Comparison of ENCODE assay signal across 10 cellular contexts in the genomic region with DNA sequence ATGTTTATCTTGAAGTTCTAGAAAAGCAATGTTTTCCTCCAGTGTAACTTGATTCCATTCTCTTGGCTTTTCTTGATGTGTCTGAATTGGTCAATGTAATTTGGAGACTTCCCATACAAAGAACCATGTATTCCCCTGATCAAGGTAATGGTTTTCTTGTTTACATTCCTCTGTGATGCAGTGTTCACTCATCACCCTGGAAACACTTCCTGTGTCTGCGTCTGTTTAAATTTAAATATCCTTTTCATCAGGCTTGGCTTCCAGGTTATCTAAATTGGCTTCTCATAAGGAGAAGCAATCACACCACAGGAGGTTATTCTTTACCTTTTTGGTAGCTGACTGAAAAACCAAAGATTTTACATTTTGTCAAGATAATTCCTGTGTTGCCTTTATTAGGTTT.
DNase-seq lines count a peak whose midpoint lies in the region; FAIRE-seq and TF ChIP-seq lines count a peak whose summit lies in the region.
"Had no signal": no experiment of that assay in that cellular context is flagged by ENCODE, and none has a peak within 500 bp of the region (broad histone marks: within the 10 kb centered on the region; RNA-seq: fewer than 3 reads in every experiment).

No MANE protein-coding gene starts in this region.

- no peak for FAIRE-seq in bronchial epithelial cell (lab: Jason Lieb, UNC)
- FAIRE-seq: GM12878 had no signal

- H4K5ac ChIP-seq in mesendoderm (ENCODE audit: low read length): no peak overlapping the region

- H2BK15ac ChIP-seq in mesendoderm (replicated peaks; ENCODE audit: low read depth): peak overlapping the region; percentile 78

- H3K27me3 ChIP-seq in bronchial epithelial cell (ENCODE audit: control insufficient read depth, insufficient read depth, low read length): no peaks in the 10 kb centered on the region
- no peaks in the 10 kb centered on the region for H3K27me3 ChIP-seq in mesendoderm (ENCODE audit: insufficient read depth, low read length, poor library complexity)

- no peak overlapping the region for H4K8ac ChIP-seq in mesendoderm (ENCODE audit: low read depth, low read length)

- no peak overlapping the region for H3K56ac ChIP-seq in mesendoderm (ENCODE audit: low read length)

- no peaks in the 10 kb centered on the region for H3K36me3 ChIP-seq in bronchial epithelial cell (ENCODE audit: control insufficient read depth, insufficient read depth, low read length)
- H3K36me3 ChIP-seq in mesendoderm (ENCODE audit: control insufficient read depth, insufficient read depth, low read length): no peaks in the 10 kb centered on the region

- H3K4me3 ChIP-seq in bronchial epithelial cell (ENCODE audit: low read depth, low read length) (no peak overlapping the region), mesendoderm (ENCODE audit: low read length) (no peak overlapping the region)
- H3K4me3 ChIP-seq: GM12878 had no signal

- TF ChIP-seq CTCF in bronchial epithelial cell (IDR thresholded peaks at IDR 0.05; ENCODE audit: insufficient read depth, low read length, severe bottlenecking) (no peak), mesothelial cell of epicardium (IDR thresholded peaks at IDR 0.05; ENCODE audit: unreplicated experiment) (no peak)

- no peak overlapping the region for H3K27ac Mint-ChIP-seq in mesothelial cell of epicardium

- H3K4me2 ChIP-seq in mesendoderm (ENCODE audit: low read length): no peak overlapping the region

- peak; percentile 65 for DNase-seq in EH (ENCODE audit: low read depth)
- DNase-seq in NCI-H146 (lab: John Stamatoyannopoulos, UW): peak; percentile 92
- DNase-seq in bronchial epithelial cell (ENCODE audit: low read depth): peak; percentile 94
- DNase-seq in mesendoderm: peak; percentile 97
- no peak for DNase-seq in mesothelial cell of epicardium (ENCODE audit: low spot score in 2 of 2, unreplicated experiment in 2 of 2)
- no peak for DNase-seq in midbrain (lab: John Stamatoyannopoulos, UW)
- no peak for DNase-seq in KG1 (lab: John Stamatoyannopoulos, UW)
- no peak for DNase-seq in NCI-H1694 treated with DMSO at 0.1 percent for 48 hours (lab: John Stamatoyannopoulos, UW)
- DNase-seq: T-cell had no signal

- no peaks in the 10 kb centered on the region for H3K36me3 Mint-ChIP-seq in mesothelial cell of epicardium
- H3K36me3 Mint-ChIP-seq: T-cell had no signal

- no peak overlapping the region for H2BK120ac ChIP-seq in mesendoderm (ENCODE audit: low read depth, low read length)

- H3K4me3 Mint-ChIP-seq in mesothelial cell of epicardium: no peak overlapping the region
- H3K4me3 Mint-ChIP-seq: T-cell had no signal

- H3K79me2 ChIP-seq in mesendoderm (ENCODE audit: control insufficient read depth, insufficient read depth, low read length): no peaks in the 10 kb centered on the region

- no peaks in the 10 kb centered on the region for H3K79me1 ChIP-seq in mesendoderm (ENCODE audit: low read length)

- H3K18ac ChIP-seq in mesendoderm (ENCODE audit: low read length): no peak overlapping the region

- H3K9me3 Mint-ChIP-seq in mesothelial cell of epicardium: no peaks in the 10 kb centered on the region

- H2BK5ac ChIP-seq in mesendoderm (ENCODE audit: low read length): no peak overlapping the region

- H3K4ac ChIP-seq in mesendoderm (ENCODE audit: low read depth, low read length): no peak overlapping the region

- no peaks in the 10 kb centered on the region for H3K4me1 ChIP-seq in mesendoderm (ENCODE audit: control insufficient read depth, low read depth, low read length)

- no peaks in the 10 kb centered on the region for H3K27me3 Mint-ChIP-seq in mesothelial cell of epicardium (ENCODE audit: low read depth)

- H2AK5ac ChIP-seq in mesendoderm (ENCODE audit: low read length): no peak overlapping the region

- H3K23ac ChIP-seq in mesendoderm (ENCODE audit: low read length): no peak overlapping the region

- no CpG with 5 or more reads among the region's 1 CpG for WGBS in mesendoderm (ENCODE audit: extremely low coverage, insufficient coverage, low lambda C conversion rate)

- peaks cover 2% of the 10 kb centered on the region for H3K4me1 Mint-ChIP-seq in mesothelial cell of epicardium

- no peak overlapping the region for H3K27ac ChIP-seq in mesendoderm (ENCODE audit: low read depth, low read length)

- H3K9ac ChIP-seq in mesendoderm (ENCODE audit: low read length): no peak overlapping the region

Comparison
In these comparisons a context has a peak if more than half of its experiments do, and no peak if none do; other contexts are left out.
1. DNase-seq: peak in EH (single experiment), NCI-H146 (single experiment), bronchial epithelial cell (single experiment) and mesendoderm (single experiment); none in mesothelial cell of epicardium (0 of 2), midbrain (single experiment), KG1 (single experiment) and NCI-H1694 treated with DMSO at 0.1 percent for 48 hours (single experiment).